ENCODE assay signal across 1 cellular context in genomic region chr17:72677714-72678390, GRCh38.
TF ChIP-seq lines count a peak whose summit lies in the region.

No MANE protein-coding gene starts in this region.

TF ChIP-seq in HEK293, 187 proteins besides CTCF, POLR2A, EP300 and RAD21 (continued from another document):
- TF ChIP-seq ELK4 (IDR thresholded peaks at IDR 0.05; ENCODE audit: borderline replicate concordance, low read depth, low read length) = no peak
TF ChIP-seq in HEK293: peak in this region for 3.
